In genomic region chr17:46078675-46079074, GRCh38 we compare ENCODE assay signal across 18 cellular contexts.
DNase-seq lines count a peak whose midpoint lies in the region; ATAC-seq and TF ChIP-seq lines count a peak whose summit lies in the region.
"Had no signal": no experiment of that assay in that cellular context is flagged by ENCODE, and none has a peak within 500 bp of the region (broad histone marks: within the 10 kb centered on the region; RNA-seq: fewer than 3 reads in every experiment).

No MANE protein-coding gene starts in this region.

- no peaks in the 10 kb centered on the region for H3K27me3 Mint-ChIP-seq in activated T-cell treated with anti-CD3 and anti-CD28 coated beads, Interleukin-2, amount 50 U/mL, for 72 hours (ENCODE audit: low read depth)

- H3K36me3 Mint-ChIP-seq in activated T-cell treated with anti-CD3 and anti-CD28 coated beads, Interleukin-2, amount 50 U/mL, for 72 hours (ENCODE audit: insufficient read depth in 2 of 2) = peaks cover 2 to 21% of the 10 kb centered on the region in 2 donors
- H3K36me3 Mint-ChIP-seq in stimulated activated effector memory CD8-positive, alpha-beta T cell treated with anti-CD3 and anti-CD28 coated beads, Interleukin-12 subunit alpha, Interleukin-12 subunit beta, amount 100 ng/mL, for 72 hours = peaks cover 79% of the 10 kb centered on the region

- H3K9me3 ChIP-seq in SK-N-MC (ENCODE audit: low read depth, low read length) = no peaks in the 10 kb centered on the region
- H3K9me3 ChIP-seq: SJSA1 had no signal

- H3K9me3 Mint-ChIP-seq in activated T-cell treated with anti-CD3 and anti-CD28 coated beads, Interleukin-2, amount 50 U/mL, for 72 hours = no peaks in the 10 kb centered on the region
- H3K9me3 Mint-ChIP-seq in stimulated activated effector memory CD8-positive, alpha-beta T cell treated with anti-CD3 and anti-CD28 coated beads, Interleukin-12 subunit alpha, Interleukin-12 subunit beta, amount 100 ng/mL, for 72 hours = no peaks in the 10 kb centered on the region

- 0 out of 2 replicates have a peak overlapping the region, but pooled peaks have one; percentile 12 for H3K27ac ChIP-seq in SK-N-MC
- H3K27ac ChIP-seq: SJSA1 had no signal

- H3K36me3 ChIP-seq in SK-N-MC (ENCODE audit: insufficient read depth, low read length) = peaks cover 31% of the 10 kb centered on the region

- H3K9ac ChIP-seq in SK-N-MC (ENCODE audit: insufficient read length) = no peak overlapping the region

- no peak overlapping the region for H3K4me3 Mint-ChIP-seq in activated T-cell treated with anti-CD3 and anti-CD28 coated beads, Interleukin-2, amount 50 U/mL, for 72 hours
- H3K4me3 Mint-ChIP-seq in stimulated activated effector memory CD8-positive, alpha-beta T cell treated with anti-CD3 and anti-CD28 coated beads, Interleukin-12 subunit alpha, Interleukin-12 subunit beta, amount 100 ng/mL, for 72 hours = no peak overlapping the region

- H3K27ac Mint-ChIP-seq in activated T-cell treated with anti-CD3 and anti-CD28 coated beads, Interleukin-2, amount 50 U/mL, for 72 hours = peak overlapping the region; percentile 82
- peak overlapping the region; percentile 38 for H3K27ac Mint-ChIP-seq in stimulated activated effector memory CD8-positive, alpha-beta T cell treated with anti-CD3 and anti-CD28 coated beads, Interleukin-12 subunit alpha, Interleukin-12 subunit beta, amount 100 ng/mL, for 72 hours

- no peak for ATAC-seq in activated T-cell treated with anti-CD3 and anti-CD28 coated beads, Interleukin-2, amount 50 U/mL, for 72 hours (replicated peaks in 1 of 2)
- ATAC-seq in stimulated activated effector memory CD8-positive, alpha-beta T cell treated with anti-CD3 and anti-CD28 coated beads, Interleukin-12 subunit alpha, Interleukin-12 subunit beta, amount 100 ng/mL, for 72 hours = no peak
- ATAC-seq in HG03342 (IDR thresholded peaks at IDR 0.05; ENCODE audit: unreplicated experiment) (no peak), HG02870 (IDR thresholded peaks at IDR 0.05; ENCODE audit: unreplicated experiment) (no peak)
- ATAC-seq: sciatic nerve had no signal

- peaks cover 34% of the 10 kb centered on the region for H3K4me1 Mint-ChIP-seq in activated T-cell treated with anti-CD3 and anti-CD28 coated beads, Interleukin-2, amount 50 U/mL, for 72 hours (ENCODE audit: low read depth)
- peaks cover 52% of the 10 kb centered on the region for H3K4me1 Mint-ChIP-seq in stimulated activated effector memory CD8-positive, alpha-beta T cell treated with anti-CD3 and anti-CD28 coated beads, Interleukin-12 subunit alpha, Interleukin-12 subunit beta, amount 100 ng/mL, for 72 hours

- H3K4me3 ChIP-seq in SK-N-MC (no peak overlapping the region), fibroblast of the aortic adventitia (ENCODE audit: low read depth, low read length) (no peak overlapping the region)
- H3K4me3 ChIP-seq: SJSA1 had no signal

- no peak for DNase-seq in activated T-cell treated with anti-CD3 and anti-CD28 coated beads, Interleukin-2, amount 50 U/mL, for 72 hours
- DNase-seq in activated T-cell treated with anti-CD3 and anti-CD28 coated beads, Interleukin-2, amount 50 U/mL, for 1 hour = no peak
- DNase-seq in SK-N-MC (ENCODE audit: low read depth, low spot score) (no peak), fibroblast of the aortic adventitia (ENCODE audit: low read depth) (peak; percentile 23), H4 (ENCODE audit: low spot score) (no peak)
- no peak for DNase-seq in stimulated activated effector memory CD8-positive, alpha-beta T cell treated with anti-CD3 and anti-CD28 coated beads, Interleukin-12 subunit alpha, Interleukin-12 subunit beta, amount 100 ng/mL, for 72 hours (ENCODE audit: low spot score in 2 of 2)
- DNase-seq: amniotic stem cell; central memory CD4-positive, alpha-beta T cell; effector CD8-positive, alpha-beta T cell; hippocampal formation; kidney; midbrain; NCI-H526; nucleus accumbens had no signal

- TF ChIP-seq CTCF in fibroblast of the aortic adventitia (IDR thresholded peaks at IDR 0.05; ENCODE audit: insufficient read depth, low read length) = no peak
